ENCODE assay signal across 17 cellular contexts in the genomic region with DNA sequence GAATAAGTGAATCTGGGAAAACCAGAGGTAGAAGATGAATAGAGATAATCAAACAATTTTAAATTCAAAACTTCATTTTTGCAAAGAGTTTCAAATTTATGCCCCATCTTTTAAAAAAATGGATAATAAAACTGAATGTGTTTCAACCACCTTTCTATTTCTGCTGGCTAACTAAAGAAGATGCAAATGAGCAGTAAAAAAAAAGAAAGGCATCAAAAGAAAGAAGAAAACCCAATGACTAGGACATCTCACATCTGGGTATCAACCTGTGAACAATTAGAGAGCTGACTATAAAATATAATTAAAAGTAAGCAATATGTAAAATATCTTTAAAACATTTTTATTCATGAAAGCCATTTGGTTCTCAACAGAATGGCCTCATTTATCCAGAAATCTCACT. TPM values are rescaled to one million over a fixed set of nuclear protein-coding genes. Genes with fewer than 3 reads are reported as not detected.
A peak's percentile ranks its signal among the peaks of the same experiment; 100 is the strongest.
DNase-seq lines count a peak whose midpoint lies in the region; ATAC-seq, FAIRE-seq and TF ChIP-seq lines count a peak whose summit lies in the region.
"Had no signal": no experiment of that assay in that cellular context is flagged by ENCODE, and none has a peak within 500 bp of the region (broad histone marks: within the 10 kb centered on the region; RNA-seq: fewer than 3 reads in every experiment).

No MANE protein-coding gene starts in this region.

- H3K9me3 ChIP-seq in SK-N-SH = no peaks in the 10 kb centered on the region
- H3K9me3 ChIP-seq in HUES48 (ENCODE audit: control insufficient read depth, insufficient read depth, low read length) = no peaks in the 10 kb centered on the region
- H3K9me3 ChIP-seq in astrocyte (ENCODE audit: insufficient read depth, low read depth, low read length) = no peaks in the 10 kb centered on the region
- H3K9me3 ChIP-seq in Peyer's patch = no peaks in the 10 kb centered on the region
- H3K9me3 ChIP-seq: adrenal gland, gastroesophageal sphincter, neutrophil, spleen had no signal

- H3K27ac ChIP-seq in SK-N-SH (ENCODE audit: low read depth in 2 of 2, low read length in 1 of 2) (peak overlapping the region in 1 of 2 experiments; percentile 91; a peak in 2 of 4 replicates), HUES48 (ENCODE audit: low read depth, low read length) (no peak overlapping the region), astrocyte (ENCODE audit: low read depth, low read length) (no peak overlapping the region), Peyer's patch (no peak overlapping the region)
- H3K27ac ChIP-seq: adrenal gland, gastroesophageal sphincter, neutrophil, spleen had no signal

- H3K4me1 Mint-ChIP-seq in astrocyte (ENCODE audit: low read depth, unreplicated experiment) (peaks cover 12% of the 10 kb centered on the region), nephron progenitor cell (peaks cover 47% of the 10 kb centered on the region)

- ATAC-seq in SK-N-SH treated with all-trans-retinoic acid at 6 μM for 48 hours = no peak
- ATAC-seq: gastroesophageal sphincter had no signal

- DNase-seq in SK-N-SH (no peak), astrocyte (ENCODE audit: low read depth) (no peak), nephron progenitor cell (no peak), NCI-H1092 (lab: John Stamatoyannopoulos, UW) (no peak), Peyer's patch (no peak), NCI-H187 treated with DMSO at 0.1 percent for 48 hours (lab: John Stamatoyannopoulos, UW) (no peak)
- DNase-seq: activated CD4-positive, alpha-beta T cell treated with anti-CD3 and anti-CD28 coated beads, Interleukin-2, amount 50 U/mL, for 1 hour; adrenal gland; Kasumi-1; kidney glomerular epithelial cell; NK-92 treated with Interleukin-12 subunit alpha and Interleukin-12 subunit beta, amount 100 ng/mL, for 24 hours; spleen; trophoblast cell had no signal

- peaks cover 0 to 11% of the 10 kb centered on the region in 2 experiments; a peak in 2 of 4 replicates for H3K4me1 ChIP-seq in SK-N-SH (ENCODE audit: control insufficient read depth in 1 of 2, insufficient read depth in 2 of 2, low read depth in 1 of 2, low read length in 1 of 2)
- peaks cover 22% of the 10 kb centered on the region for H3K4me1 ChIP-seq in HUES48 (ENCODE audit: control insufficient read depth, insufficient read depth, low read length)
- peaks cover 16% of the 10 kb centered on the region for H3K4me1 ChIP-seq in astrocyte (ENCODE audit: insufficient read depth, low read length)
- H3K4me1 ChIP-seq in Peyer's patch = peaks cover 0 to 4% (median 0%) of the 10 kb centered on the region in 4 donors

- H3K4me3 Mint-ChIP-seq in astrocyte (ENCODE audit: unreplicated experiment) (peak overlapping the region; percentile 72), nephron progenitor cell (peak overlapping the region; percentile 98)

- TF ChIP-seq POLR2A in Peyer's patch (IDR thresholded peaks at IDR 0.05) = no peak

- no peak for TF ChIP-seq EP300 in SK-N-SH (IDR thresholded peaks at IDR 0.05; ENCODE audit: borderline replicate concordance in 1 of 2, low read depth in 1 of 2, low read length in 1 of 2)

- CTCF ChIA-PET in SK-N-SH (lab: Yijun Ruan, JAX) = interaction anchor here (1.1 to 1.4 kb wide), 3 partner anchors 74 to 191 kb away, joined by 3 to 5 read pairs (median 4); no protein-coding TSS in a partner anchor

- no peak overlapping the region for H2AFZ ChIP-seq in SK-N-SH (ENCODE audit: low read depth)
- no peak overlapping the region for H2AFZ ChIP-seq in astrocyte (ENCODE audit: low read depth, low read length)

- peaks cover 8% of the 10 kb centered on the region for H3F3A ChIP-seq in SK-N-SH (replicated peaks; ENCODE audit: insufficient read depth)

- peak overlapping the region; percentile 81 to 94; a peak in 3 of 4 replicates for H3K4me3 ChIP-seq in SK-N-SH (ENCODE audit: low read depth in 2 of 2, low read length in 1 of 2)
- H3K4me3 ChIP-seq in HUES48 (ENCODE audit: low read depth, low read length) = peak overlapping the region; percentile 99
- H3K4me3 ChIP-seq in astrocyte (ENCODE audit: insufficient read depth, low read depth, low read length) = no peak overlapping the region
- H3K4me3 ChIP-seq in Peyer's patch = peak overlapping the region in 2 of 4 donors; percentile 19 to 32
- H3K4me3 ChIP-seq: adrenal gland, gastroesophageal sphincter had no signal

- H3K36me3 Mint-ChIP-seq in astrocyte (ENCODE audit: low read depth, unreplicated experiment) = no peaks in the 10 kb centered on the region
- peaks cover 25% of the 10 kb centered on the region for H3K36me3 Mint-ChIP-seq in nephron progenitor cell (ENCODE audit: low read depth)

- H3K27me3 ChIP-seq in SK-N-SH (ENCODE audit: insufficient read depth) (no peaks in the 10 kb centered on the region), HUES48 (ENCODE audit: control insufficient read depth, insufficient read depth, low read length) (peaks cover 6% of the 10 kb centered on the region), astrocyte (ENCODE audit: insufficient read depth, low read length) (no peaks in the 10 kb centered on the region), Peyer's patch (no peaks in the 10 kb centered on the region)
- H3K27me3 ChIP-seq: adrenal gland, gastroesophageal sphincter had no signal

- no peaks in the 10 kb centered on the region for H3K9me2 ChIP-seq in SK-N-SH

- H3K9me3 Mint-ChIP-seq in astrocyte (ENCODE audit: unreplicated experiment) (no peaks in the 10 kb centered on the region), nephron progenitor cell (peaks cover 4% of the 10 kb centered on the region)

- H3K9ac ChIP-seq in SK-N-SH (peak overlapping the region; percentile 93; the same call in 1 of the 2 replicates), HUES48 (ENCODE audit: low read depth, low read length) (no peak overlapping the region), astrocyte (ENCODE audit: low read length) (no peak overlapping the region)

- no peak for TF ChIP-seq CTCF in SK-N-SH (IDR thresholded peaks at IDR 0.05)
- TF ChIP-seq CTCF in astrocyte (IDR thresholded peaks at IDR 0.05; ENCODE audit: insufficient read depth, low read depth, low read length) = no peak
- TF ChIP-seq CTCF in nephron progenitor cell (IDR thresholded peaks at IDR 0.05) = no peak
- no peak for TF ChIP-seq CTCF in Peyer's patch (IDR thresholded peaks at IDR 0.05)

- no peaks in the 10 kb centered on the region for H4K20me1 ChIP-seq in SK-N-SH (ENCODE audit: insufficient read depth)
- peaks cover 2% of the 10 kb centered on the region for H4K20me1 ChIP-seq in astrocyte (ENCODE audit: insufficient read depth, low read length)

- H3K27me3 Mint-ChIP-seq in astrocyte (ENCODE audit: low read depth, unreplicated experiment) (no peaks in the 10 kb centered on the region), nephron progenitor cell (ENCODE audit: low read depth, poor library complexity) (peaks cover 2% of the 10 kb centered on the region)

- TF ChIP-seq RAD21 in SK-N-SH (IDR thresholded peaks at IDR 0.05; ENCODE audit: low read length) = no peak

- H3K4me2 ChIP-seq in SK-N-SH (peak overlapping the region; percentile 95), astrocyte (ENCODE audit: low read length) (peak overlapping the region; percentile 25)

- H3K27ac Mint-ChIP-seq in astrocyte (ENCODE audit: unreplicated experiment) (no peak overlapping the region), nephron progenitor cell (no peak overlapping the region)

- H3K36me3 ChIP-seq in SK-N-SH (replicated peaks in 1 of 2; ENCODE audit: control insufficient read depth in 1 of 2, insufficient read depth in 2 of 2, low read length in 1 of 2) = peaks cover 8 to 9% of the 10 kb centered on the region in 2 experiments
- peaks cover 7% of the 10 kb centered on the region for H3K36me3 ChIP-seq in HUES48 (ENCODE audit: control insufficient read depth, insufficient read depth, low read length)
- H3K36me3 ChIP-seq in astrocyte (ENCODE audit: insufficient read depth, low read length) = no peaks in the 10 kb centered on the region
- no peaks in the 10 kb centered on the region for H3K36me3 ChIP-seq in Peyer's patch
- H3K36me3 ChIP-seq: adrenal gland, gastroesophageal sphincter, neutrophil, spleen had no signal

- FAIRE-seq in astrocyte (lab: Jason Lieb, UNC) = no peak

- peaks cover 74% of the 10 kb centered on the region for H3K79me2 ChIP-seq in SK-N-SH (ENCODE audit: insufficient read depth)
- peaks cover 61% of the 10 kb centered on the region for H3K79me2 ChIP-seq in astrocyte (ENCODE audit: insufficient read depth, low read length)

- POLR2A ChIA-PET in SK-N-SH (lab: Yijun Ruan, JAX) = no interaction called here

TF ChIP-seq in SK-N-SH, 30 proteins besides CTCF, POLR2A, EP300 and RAD21 (continues in another document):
- TF ChIP-seq SMC3 (IDR thresholded peaks at IDR 0.05; ENCODE audit: low read depth, low read length) (no peak), RCOR1 (IDR thresholded peaks at IDR 0.05; ENCODE audit: low read length) (no peak), RFX5 (IDR thresholded peaks at IDR 0.05; ENCODE audit: low read length) (no peak)

TF ChIP-seq in SK-N-SH treated with all-trans-retinoic acid at 6 μM for 48 hours, 23 proteins besides CTCF, POLR2A, EP300 and RAD21:
- no peak for TF ChIP-seq TCF4 (CRISPR knock-in tag; IDR thresholded peaks at IDR 0.05; ENCODE audit: borderline replicate concordance)

RNA-seq across cellular contexts. Expression of a gene that starts 2.5 kb away (rescaled TPM):
- polyA plus RNA-seq in SK-N-SH (2012; rRNA removed) = 3.4 and 3.8 TPM in 2 replicates
- polyA plus RNA-seq in SK-N-SH (2012; cell fraction: cytosol; rRNA removed) = 3.7 and 3.8 TPM in 2 replicates
- polyA plus RNA-seq in SK-N-SH (2012; cell fraction: nucleus; rRNA removed) = 4.1 and 7.4 TPM in 2 replicates
- total RNA-seq in astrocyte (19.9 and 22.8 TPM in 2 replicates), Peyer's patch (10 to 100 TPM; 15.7 to 41.2 (median 25.9) TPM)
